Comparison of ENCODE assay signal across 1 cellular context in the genomic region with DNA sequence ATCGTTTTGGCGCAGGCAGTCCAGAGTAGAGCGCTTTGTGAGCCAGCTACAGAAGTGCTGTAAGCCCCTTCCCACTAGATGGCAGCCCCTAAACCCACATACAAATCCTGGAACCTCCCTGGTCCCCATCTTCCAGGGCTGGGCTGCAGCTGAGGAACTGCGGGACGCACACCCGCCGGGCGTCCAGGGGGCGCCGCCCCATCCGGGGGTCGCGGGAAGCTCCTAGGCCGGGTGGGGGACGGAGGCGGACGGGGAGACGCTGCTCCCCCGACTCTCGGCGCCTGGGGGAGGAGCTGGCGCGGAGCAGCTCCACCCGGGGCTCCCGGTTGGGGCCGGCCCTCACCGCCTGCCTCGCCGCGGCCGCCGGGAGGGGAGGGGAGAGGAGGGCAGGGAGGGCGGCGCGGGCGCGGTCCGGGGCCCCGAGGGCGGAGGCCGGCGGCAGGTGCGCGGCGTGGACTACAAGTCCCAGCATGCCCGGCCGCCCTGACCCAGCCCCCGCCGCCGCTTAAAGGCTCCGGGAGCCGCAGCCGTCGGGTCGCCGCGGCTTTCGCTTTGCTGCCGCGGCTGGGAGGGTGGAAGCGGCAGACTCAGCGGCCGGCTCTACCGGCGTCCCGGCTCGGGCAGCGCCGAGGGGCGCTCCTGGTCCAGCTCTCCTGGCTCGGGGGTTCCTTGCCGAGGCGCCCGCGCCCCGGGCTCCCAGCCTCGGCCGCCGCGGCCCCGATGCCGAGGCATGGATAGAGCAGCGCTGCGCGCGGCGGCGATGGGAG.
A peak's percentile ranks its signal among the peaks of the same experiment; 100 is the strongest.
TF ChIP-seq lines count a peak whose summit lies in the region.

KSR1 (plus strand) TSS at position 535 of the 767 bp plus-strand sequence; CDS start at position 731, 196 bp downstream.

TF ChIP-seq in GM12878, 131 proteins besides CTCF, POLR2A, EP300 and RAD21 (continued from another document):
- TF ChIP-seq SIX5 (IDR thresholded peaks at IDR 0.05; ENCODE audit: low read depth, low read length, severe bottlenecking) (peak; percentile 77), ZNF217 (IDR thresholded peaks at IDR 0.05) (peak; percentile 65; the same call in 1 of the 2 replicates), NR2C1 (IDR thresholded peaks at IDR 0.05) (peak; percentile 85), RFX5 (IDR thresholded peaks at IDR 0.05; ENCODE audit: low read depth, low read length) (no peak), NR2F1 (conservative IDR thresholded peaks at IDR 0.05) (peak; percentile 75), HDGF (IDR thresholded peaks at IDR 0.05) (no peak), SMARCA5 (IDR thresholded peaks at IDR 0.05) (0 out of 2 replicates have a peak, but pooled peaks have one; percentile 20), CREB1 (IDR thresholded peaks at IDR 0.05; ENCODE audit: low read depth) (no peak), LARP7 (IDR thresholded peaks at IDR 0.05) (peak; percentile 69; the same call in 1 of the 2 replicates), ASH2L (IDR thresholded peaks at IDR 0.05; ENCODE audit: borderline replicate concordance, low read depth) (0 out of 2 replicates have a peak, but pooled peaks have one; percentile 86), PAX5 (IDR thresholded peaks at IDR 0.05; ENCODE audit: borderline replicate concordance, low read depth, low read length) (0 out of 2 replicates have a peak, but pooled peaks have one; percentile 7), BHLHE40 (IDR thresholded peaks at IDR 0.05; ENCODE audit: borderline replicate concordance in 1 of 2, low read depth in 2 of 2, low read length in 1 of 2) (peak; percentile 66 to 88; a peak in 3 of 4 replicates), YBX1 (IDR thresholded peaks at IDR 0.05) (no peak), ZSCAN29 (IDR thresholded peaks at IDR 0.05) (peak; percentile 34; the same call in 1 of the 2 replicates), PML (IDR thresholded peaks at IDR 0.05; ENCODE audit: low read length) (no peak), BACH1 (IDR thresholded peaks at IDR 0.05; ENCODE audit: borderline replicate concordance) (peak; percentile 66), NR2C2 (IDR thresholded peaks at IDR 0.05; ENCODE audit: borderline replicate concordance, control insufficient read depth, insufficient read length, low read depth) (no peak), POLR2AphosphoS2 (IDR thresholded peaks at IDR 0.05; ENCODE audit: low read depth, low read length) (0 out of 2 replicates have a peak, but pooled peaks have one; percentile 58), TARDBP (IDR thresholded peaks at IDR 0.05; ENCODE audit: borderline replicate concordance) (0 out of 2 replicates have a peak, but pooled peaks have one; percentile 22), HCFC1 (IDR thresholded peaks at IDR 0.05; ENCODE audit: low read length) (peak; percentile 90), JUNB (IDR thresholded peaks at IDR 0.05) (no peak), DPF2 (IDR thresholded peaks at IDR 0.05) (peak; percentile 73), KAT2A (conservative IDR thresholded peaks at IDR 0.05; ENCODE audit: control insufficient read depth, low read depth, low read length) (no peak)
- TF ChIP-seq, protein P1, sequence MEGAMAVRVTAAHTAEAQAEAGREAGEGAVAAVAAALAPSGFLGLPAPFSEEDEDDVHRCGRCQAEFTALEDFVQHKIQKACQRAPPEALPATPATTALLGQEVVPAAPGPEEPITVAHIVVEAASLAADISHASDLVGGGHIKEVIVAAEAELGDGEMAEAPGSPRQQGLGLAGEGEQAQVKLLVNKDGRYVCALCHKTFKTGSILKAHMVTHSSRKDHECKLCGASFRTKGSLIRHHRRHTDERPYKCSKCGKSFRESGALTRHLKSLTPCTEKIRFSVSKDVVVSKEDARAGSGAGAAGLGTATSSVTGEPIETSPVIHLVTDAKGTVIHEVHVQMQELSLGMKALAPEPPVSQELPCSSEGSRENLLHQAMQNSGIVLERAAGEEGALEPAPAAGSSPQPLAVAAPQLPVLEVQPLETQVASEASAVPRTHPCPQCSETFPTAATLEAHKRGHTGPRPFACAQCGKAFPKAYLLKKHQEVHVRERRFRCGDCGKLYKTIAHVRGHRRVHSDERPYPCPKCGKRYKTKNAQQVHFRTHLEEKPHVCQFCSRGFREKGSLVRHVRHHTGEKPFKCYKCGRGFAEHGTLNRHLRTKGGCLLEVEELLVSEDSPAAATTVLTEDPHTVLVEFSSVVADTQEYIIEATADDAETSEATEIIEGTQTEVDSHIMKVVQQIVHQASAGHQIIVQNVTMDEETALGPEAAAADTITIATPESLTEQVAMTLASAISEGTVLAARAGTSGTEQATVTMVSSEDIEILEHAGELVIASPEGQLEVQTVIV (IDR thresholded peaks at IDR 0.05; ENCODE audit: borderline replicate concordance, partially characterized antibody) = no peak
